19 cellular contexts compared by ENCODE assay signal in genomic region chr5:28726815-28727214, GRCh38.
A peak's percentile ranks its signal among the peaks of the same experiment; 100 is the strongest.
DNase-seq lines count a peak whose midpoint lies in the region; ATAC-seq and TF ChIP-seq lines count a peak whose summit lies in the region.
"Had no signal": no experiment of that assay in that cellular context is flagged by ENCODE, and none has a peak within 500 bp of the region (broad histone marks: within the 10 kb centered on the region; RNA-seq: fewer than 3 reads in every experiment).

No MANE protein-coding gene starts in this region.

- H3K79me2 ChIP-seq in PC-9 (ENCODE audit: low read depth) (no peaks in the 10 kb centered on the region), mammary epithelial cell (ENCODE audit: insufficient read depth, low read length) (no peaks in the 10 kb centered on the region)

- no peak for ATAC-seq in HG03571 (IDR thresholded peaks at IDR 0.05; ENCODE audit: unreplicated experiment)
- no peak for ATAC-seq in HG03039 (IDR thresholded peaks at IDR 0.05; ENCODE audit: unreplicated experiment)
- ATAC-seq in HG02885 (IDR thresholded peaks at IDR 0.05; ENCODE audit: poor library complexity, unreplicated experiment) = no peak
- ATAC-seq: A549, HCT116 had no signal

- H3K36me3 ChIP-seq in PC-9 (ENCODE audit: low read depth) (no peaks in the 10 kb centered on the region), mammary epithelial cell (ENCODE audit: insufficient read depth, low read length) (no peaks in the 10 kb centered on the region)

- H3F3A ChIP-seq in PC-9 (ENCODE audit: insufficient read depth, low read depth) = no peaks in the 10 kb centered on the region

- H3K4me1 ChIP-seq in PC-9 (replicated peaks; ENCODE audit: insufficient read depth) (no peaks in the 10 kb centered on the region), mammary epithelial cell (ENCODE audit: insufficient read depth, low read length) (no peaks in the 10 kb centered on the region)
- H3K4me1 ChIP-seq: A549, Caco-2 had no signal

- H4K20me1 ChIP-seq in PC-9 (ENCODE audit: insufficient read depth) = no peaks in the 10 kb centered on the region
- H4K20me1 ChIP-seq in mammary epithelial cell (ENCODE audit: insufficient read depth, low read length) = no peaks in the 10 kb centered on the region

- 0 out of 2 replicates have a peak overlapping the region, but pooled peaks have one; percentile 37 for H2AFZ ChIP-seq in PC-9
- no peak overlapping the region for H2AFZ ChIP-seq in mammary epithelial cell (ENCODE audit: low read depth, low read length)
- H2AFZ ChIP-seq: GM23248 had no signal

- no peak for TF ChIP-seq CTCF in PC-9 (conservative IDR thresholded peaks at IDR 0.05)
- TF ChIP-seq CTCF in mammary epithelial cell (conservative IDR thresholded peaks at IDR 0.05 in 1 of 2, IDR thresholded peaks at IDR 0.05 in 1 of 2; ENCODE audit: extremely low read depth in 1 of 2, insufficient read depth in 1 of 2, low read depth in 1 of 2, low read length in 2 of 2) = no peak

- WGBS in mammary epithelial cell (ENCODE audit: low coverage, missing lambda C conversion rate) = 59% methylated on average over 2 of the region's 2 CpGs

- H3K9me2 ChIP-seq in PC-9 (ENCODE audit: insufficient read depth) = no peaks in the 10 kb centered on the region

- dilution Hi-C loops in mammary epithelial cell (cut with HindIII; ENCODE audit: low sequenced_read_pairs) = no loop called here

- intact Hi-C loops in PC-9 (cut with micrococcal nuclease; ENCODE audit: unreplicated experiment) = no loop called here
- intact Hi-C loops in mammary epithelial cell (cut with micrococcal nuclease) = no loop called here

- no peak overlapping the region for H3K4me3 ChIP-seq in PC-9
- H3K4me3 ChIP-seq in mammary epithelial cell (replicated peaks in 1 of 3; ENCODE audit: insufficient read depth in 1 of 3, low read depth in 2 of 3, low read length in 3 of 3) = no peak overlapping the region
- H3K4me3 ChIP-seq: A549, GM23248 had no signal

- DNase-seq in NCI-H748 (lab: John Stamatoyannopoulos, UW; ENCODE audit: unreplicated experiment) = peak; percentile 31
- DNase-seq in NCI-H748 treated with DMSO at 0.1 percent for 48 hours (lab: John Stamatoyannopoulos, UW) = no peak
- DNase-seq in PC-9 = no peak
- peak; percentile 55 for DNase-seq in mammary epithelial cell
- no peak for DNase-seq in epithelial cell of prostate (ENCODE audit: low read depth, low spot score)
- DNase-seq: AML-193; Caco-2; CD4-positive, alpha-beta T cell; GM23248; H7; HFFc6; IMR-90 had no signal

- CTCF ChIA-PET in PC-9 (lab: Charles Lee) (no interaction called here), mammary epithelial cell (lab: Charles Lee; ENCODE audit: low non-redundant PET) (no interaction called here)

- BruUV-seq in PC-9 (replicated peaks; lab: Mats Ljungman, UMichigan) (no TSS peak), mammary epithelial cell (replicated peaks; lab: Mats Ljungman, UMichigan) (no TSS peak)

- H3K9me3 ChIP-seq in PC-9 (ENCODE audit: insufficient read depth, low read depth) (no peaks in the 10 kb centered on the region), mammary epithelial cell (replicated peaks; ENCODE audit: insufficient read depth, low read length) (peaks cover 6% of the 10 kb centered on the region)
- H3K9me3 ChIP-seq: A549, Caco-2 had no signal

- in situ Hi-C loops in mammary epithelial cell (cut with MboI; ENCODE audit: low sequenced_read_pairs in 2 of 2) = no loop called here

- H3K27me3 ChIP-seq in PC-9 (ENCODE audit: insufficient read depth, low read depth) (no peaks in the 10 kb centered on the region), mammary epithelial cell (ENCODE audit: insufficient read depth, low read length) (no peaks in the 10 kb centered on the region)

- H3K27ac ChIP-seq in PC-9 = no peak overlapping the region
- no peak overlapping the region for H3K27ac ChIP-seq in mammary epithelial cell (ENCODE audit: insufficient read depth, low read depth, low read length)
- H3K27ac ChIP-seq in epithelial cell of prostate = peak overlapping the region; percentile 46
- H3K27ac ChIP-seq: 22Rv1, A549, C4-2B, GM23248 had no signal

- no peak overlapping the region for H3K9ac ChIP-seq in mammary epithelial cell (ENCODE audit: insufficient read depth, low read length)
- H3K9ac ChIP-seq: GM23248 had no signal

- H3K4me2 ChIP-seq in PC-9 (no peak overlapping the region), mammary epithelial cell (ENCODE audit: insufficient read depth, low read depth, low read length) (no peak overlapping the region)
- H3K4me2 ChIP-seq: A549 had no signal

- POLR2A ChIA-PET in PC-9 (lab: Charles Lee; ENCODE audit: unreplicated experiment) = no interaction called here

Comparison
In these comparisons a context has a peak if more than half of its experiments do, and no peak if none do; other contexts are left out.
1. DNase-seq: peak in NCI-H748 (single experiment) and mammary epithelial cell (single experiment); none in NCI-H748 treated with DMSO at 0.1 percent for 48 hours (single experiment), PC-9 (0 of 2) and epithelial cell of prostate (single experiment).